Comparison of ENCODE assay signal across 1 cellular context in the genomic region with DNA sequence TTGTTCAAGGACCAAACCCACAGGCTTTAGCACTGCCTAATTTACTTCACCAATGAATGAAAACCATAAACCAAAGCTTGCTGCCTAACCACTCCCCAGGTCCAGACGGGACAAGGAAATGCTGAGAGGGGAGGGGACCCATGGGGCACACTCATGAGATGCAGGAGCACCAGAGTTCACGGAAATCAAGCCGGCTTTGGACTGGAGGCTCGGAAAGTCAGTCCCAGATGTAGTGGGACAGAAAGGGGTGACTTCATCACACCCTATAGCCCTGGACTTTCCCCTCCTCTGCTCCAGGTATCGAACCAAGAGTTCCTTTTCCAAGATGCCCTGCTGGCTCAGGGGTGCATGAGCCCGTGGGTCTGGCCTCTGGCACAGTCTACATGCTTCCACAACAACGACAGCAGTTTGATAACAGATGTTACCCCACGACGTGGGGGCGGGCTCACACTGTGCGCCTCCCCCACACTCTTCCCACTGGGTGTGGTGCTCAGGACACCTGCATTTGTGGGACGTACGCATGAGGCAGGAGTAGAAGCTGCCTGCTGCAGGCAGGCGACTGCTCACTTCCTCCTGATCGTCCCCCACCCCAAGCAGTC.
TF ChIP-seq lines count a peak whose summit lies in the region.

No MANE protein-coding gene starts in this region.

TF ChIP-seq in HepG2, 621 proteins besides CTCF, POLR2A, EP300 and RAD21 (continued from another document):
- TF ChIP-seq, protein P1, sequence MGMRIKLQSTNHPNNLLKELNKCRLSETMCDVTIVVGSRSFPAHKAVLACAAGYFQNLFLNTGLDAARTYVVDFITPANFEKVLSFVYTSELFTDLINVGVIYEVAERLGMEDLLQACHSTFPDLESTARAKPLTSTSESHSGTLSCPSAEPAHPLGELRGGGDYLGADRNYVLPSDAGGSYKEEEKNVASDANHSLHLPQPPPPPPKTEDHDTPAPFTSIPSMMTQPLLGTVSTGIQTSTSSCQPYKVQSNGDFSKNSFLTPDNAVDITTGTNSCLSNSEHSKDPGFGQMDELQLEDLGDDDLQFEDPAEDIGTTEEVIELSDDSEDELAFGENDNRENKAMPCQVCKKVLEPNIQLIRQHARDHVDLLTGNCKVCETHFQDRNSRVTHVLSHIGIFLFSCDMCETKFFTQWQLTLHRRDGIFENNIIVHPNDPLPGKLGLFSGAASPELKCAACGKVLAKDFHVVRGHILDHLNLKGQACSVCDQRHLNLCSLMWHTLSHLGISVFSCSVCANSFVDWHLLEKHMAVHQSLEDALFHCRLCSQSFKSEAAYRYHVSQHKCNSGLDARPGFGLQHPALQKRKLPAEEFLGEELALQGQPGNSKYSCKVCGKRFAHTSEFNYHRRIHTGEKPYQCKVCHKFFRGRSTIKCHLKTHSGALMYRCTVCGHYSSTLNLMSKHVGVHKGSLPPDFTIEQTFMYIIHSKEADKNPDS (CRISPR knock-in tag; IDR thresholded peaks at IDR 0.05): no peak
- TF ChIP-seq NR2F2 (IDR thresholded peaks at IDR 0.05; ENCODE audit: borderline replicate concordance, low read depth): no peak
- TF ChIP-seq ZNF839 (CRISPR knock-in tag; IDR thresholded peaks at IDR 0.05; ENCODE audit: borderline replicate concordance): no peak
- TF ChIP-seq ZNF234 (CRISPR knock-in tag; conservative IDR thresholded peaks at IDR 0.05): no peak
